Comparison of ENCODE assay signal across 1 cellular context in the genomic region with DNA sequence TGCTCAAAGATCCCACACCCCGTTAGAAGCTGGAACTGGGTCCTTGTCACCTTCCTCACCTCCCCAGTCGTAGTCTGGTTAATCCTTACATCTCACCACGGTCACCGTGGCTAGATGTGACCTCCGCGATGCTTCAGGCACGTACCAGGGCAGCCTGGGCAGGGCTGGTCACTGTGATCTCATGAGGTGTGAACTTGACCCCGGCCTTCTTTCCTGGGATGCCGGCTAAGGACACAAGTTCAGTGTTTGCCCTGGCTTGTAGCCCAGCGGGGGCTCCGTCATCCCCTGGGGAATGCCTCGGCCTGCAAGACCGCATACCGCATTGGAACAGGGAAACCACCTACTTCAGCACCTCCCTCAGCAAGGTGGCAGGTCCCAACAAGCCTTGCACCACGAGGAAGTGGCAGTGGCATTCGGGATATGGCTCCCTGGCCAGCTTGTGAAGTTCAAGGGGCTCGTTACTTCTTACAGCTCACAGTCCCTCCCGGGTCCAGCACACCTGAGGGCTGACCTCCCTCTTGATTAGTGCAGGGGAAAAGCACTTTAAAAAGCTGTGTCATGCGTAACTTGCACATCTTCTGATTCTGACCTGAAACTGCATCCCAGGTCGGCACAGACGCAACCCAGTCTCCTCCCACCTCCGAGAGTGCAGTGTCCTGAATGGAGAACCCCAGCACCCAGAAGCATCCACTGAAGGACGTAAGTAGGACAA.
TF ChIP-seq lines count a peak whose summit lies in the region.

No MANE protein-coding gene starts in this region.

TF ChIP-seq in HepG2, 621 proteins besides CTCF, POLR2A, EP300 and RAD21 (continued from another document and continues in another):
- TF ChIP-seq, protein P1, sequence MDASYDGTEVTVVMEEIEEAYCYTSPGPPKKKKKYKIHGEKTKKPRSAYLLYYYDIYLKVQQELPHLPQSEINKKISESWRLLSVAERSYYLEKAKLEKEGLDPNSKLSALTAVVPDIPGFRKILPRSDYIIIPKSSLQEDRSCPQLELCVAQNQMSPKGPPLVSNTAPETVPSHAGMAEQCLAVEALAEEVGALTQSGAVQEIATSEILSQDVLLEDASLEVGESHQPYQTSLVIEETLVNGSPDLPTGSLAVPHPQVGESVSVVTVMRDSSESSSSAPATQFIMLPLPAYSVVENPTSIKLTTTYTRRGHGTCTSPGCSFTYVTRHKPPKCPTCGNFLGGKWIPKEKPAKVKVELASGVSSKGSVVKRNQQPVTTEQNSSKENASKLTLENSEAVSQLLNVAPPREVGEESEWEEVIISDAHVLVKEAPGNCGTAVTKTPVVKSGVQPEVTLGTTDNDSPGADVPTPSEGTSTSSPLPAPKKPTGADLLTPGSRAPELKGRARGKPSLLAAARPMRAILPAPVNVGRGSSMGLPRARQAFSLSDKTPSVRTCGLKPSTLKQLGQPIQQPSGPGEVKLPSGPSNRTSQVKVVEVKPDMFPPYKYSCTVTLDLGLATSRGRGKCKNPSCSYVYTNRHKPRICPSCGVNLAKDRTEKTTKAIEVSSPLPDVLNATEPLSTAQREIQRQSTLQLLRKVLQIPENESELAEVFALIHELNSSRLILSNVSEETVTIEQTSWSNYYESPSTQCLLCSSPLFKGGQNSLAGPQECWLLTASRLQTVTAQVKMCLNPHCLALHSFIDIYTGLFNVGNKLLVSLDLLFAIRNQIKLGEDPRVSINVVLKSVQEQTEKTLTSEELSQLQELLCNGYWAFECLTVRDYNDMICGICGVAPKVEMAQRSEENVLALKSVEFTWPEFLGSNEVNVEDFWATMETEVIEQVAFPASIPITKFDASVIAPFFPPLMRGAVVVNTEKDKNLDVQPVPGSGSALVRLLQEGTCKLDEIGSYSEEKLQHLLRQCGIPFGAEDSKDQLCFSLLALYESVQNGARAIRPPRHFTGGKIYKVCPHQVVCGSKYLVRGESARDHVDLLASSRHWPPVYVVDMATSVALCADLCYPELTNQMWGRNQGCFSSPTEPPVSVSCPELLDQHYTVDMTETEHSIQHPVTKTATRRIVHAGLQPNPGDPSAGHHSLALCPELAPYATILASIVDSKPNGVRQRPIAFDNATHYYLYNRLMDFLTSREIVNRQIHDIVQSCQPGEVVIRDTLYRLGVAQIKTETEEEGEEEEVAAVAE (CRISPR knock-in tag; IDR thresholded peaks at IDR 0.05; ENCODE audit: borderline replicate concordance) = peak; percentile 88
- TF ChIP-seq, protein P2, sequence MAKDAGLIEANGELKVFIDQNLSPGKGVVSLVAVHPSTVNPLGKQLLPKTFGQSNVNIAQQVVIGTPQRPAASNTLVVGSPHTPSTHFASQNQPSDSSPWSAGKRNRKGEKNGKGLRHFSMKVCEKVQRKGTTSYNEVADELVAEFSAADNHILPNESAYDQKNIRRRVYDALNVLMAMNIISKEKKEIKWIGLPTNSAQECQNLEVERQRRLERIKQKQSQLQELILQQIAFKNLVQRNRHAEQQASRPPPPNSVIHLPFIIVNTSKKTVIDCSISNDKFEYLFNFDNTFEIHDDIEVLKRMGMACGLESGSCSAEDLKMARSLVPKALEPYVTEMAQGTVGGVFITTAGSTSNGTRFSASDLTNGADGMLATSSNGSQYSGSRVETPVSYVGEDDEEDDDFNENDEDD (CRISPR knock-in tag; IDR thresholded peaks at IDR 0.05; ENCODE audit: borderline replicate concordance) = no peak
- TF ChIP-seq RBM39 (IDR thresholded peaks at IDR 0.05; ENCODE audit: low read depth, low read length, poor library complexity, severe bottlenecking) (no peak), PHF20 (CRISPR knock-in tag; IDR thresholded peaks at IDR 0.05) (no peak), NR1H2 (CRISPR knock-in tag; IDR thresholded peaks at IDR 0.05; ENCODE audit: borderline replicate concordance, low read depth) (peak; percentile 88), ZNF34 (CRISPR knock-in tag; IDR thresholded peaks at IDR 0.05; ENCODE audit: borderline replicate concordance) (no peak), BCL6 (CRISPR knock-in tag; IDR thresholded peaks at IDR 0.05) (peak; percentile 97), ZNF335 (CRISPR knock-in tag; IDR thresholded peaks at IDR 0.05) (peak; percentile 99), CAMTA2 (CRISPR knock-in tag; IDR thresholded peaks at IDR 0.05; ENCODE audit: borderline replicate concordance) (no peak), SMARCE1 (IDR thresholded peaks at IDR 0.05; ENCODE audit: borderline replicate concordance) (no peak), ZMAT3 (CRISPR knock-in tag; conservative IDR thresholded peaks at IDR 0.05) (peak; percentile 68; the same call in 1 of the 2 replicates), PAF1 (CRISPR knock-in tag; IDR thresholded peaks at IDR 0.05) (peak; percentile 69; the same call in 1 of the 2 replicates), ZNF230 (CRISPR knock-in tag; IDR thresholded peaks at IDR 0.05) (no peak), ZNF570 (CRISPR knock-in tag; IDR thresholded peaks at IDR 0.05; ENCODE audit: borderline replicate concordance) (no peak), MTA3 (CRISPR knock-in tag; IDR thresholded peaks at IDR 0.05) (no peak), ZNF251 (CRISPR knock-in tag; IDR thresholded peaks at IDR 0.05) (no peak), MYC (CRISPR knock-in tag; IDR thresholded peaks at IDR 0.05; ENCODE audit: borderline replicate concordance) (peak; percentile 65), HOXA3 (CRISPR knock-in tag; IDR thresholded peaks at IDR 0.05) (peak; percentile 85), PHF8 (CRISPR knock-in tag; IDR thresholded peaks at IDR 0.05) (0 out of 2 replicates have a peak, but pooled peaks have one; percentile 26), ZNF773 (CRISPR knock-in tag; IDR thresholded peaks at IDR 0.05; ENCODE audit: borderline replicate concordance) (no peak), HNRNPL (IDR thresholded peaks at IDR 0.05; ENCODE audit: low read depth, low read length) (0 out of 2 replicates have a peak, but pooled peaks have one; percentile 18), HNRNPUL1 (IDR thresholded peaks at IDR 0.05; ENCODE audit: low read depth, low read length) (no peak), RARG (CRISPR knock-in tag; IDR thresholded peaks at IDR 0.05; ENCODE audit: low read depth) (no peak), ZNF607 (CRISPR knock-in tag; IDR thresholded peaks at IDR 0.05; ENCODE audit: borderline replicate concordance) (peak; percentile 83; the same call in 1 of the 2 replicates), ZNF326 (CRISPR knock-in tag; IDR thresholded peaks at IDR 0.05; ENCODE audit: borderline replicate concordance) (no peak)
- TF ChIP-seq, protein P3, sequence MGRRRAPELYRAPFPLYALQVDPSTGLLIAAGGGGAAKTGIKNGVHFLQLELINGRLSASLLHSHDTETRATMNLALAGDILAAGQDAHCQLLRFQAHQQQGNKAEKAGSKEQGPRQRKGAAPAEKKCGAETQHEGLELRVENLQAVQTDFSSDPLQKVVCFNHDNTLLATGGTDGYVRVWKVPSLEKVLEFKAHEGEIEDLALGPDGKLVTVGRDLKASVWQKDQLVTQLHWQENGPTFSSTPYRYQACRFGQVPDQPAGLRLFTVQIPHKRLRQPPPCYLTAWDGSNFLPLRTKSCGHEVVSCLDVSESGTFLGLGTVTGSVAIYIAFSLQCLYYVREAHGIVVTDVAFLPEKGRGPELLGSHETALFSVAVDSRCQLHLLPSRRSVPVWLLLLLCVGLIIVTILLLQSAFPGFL (CRISPR knock-in tag; IDR thresholded peaks at IDR 0.05) = no peak
- TF ChIP-seq, protein P4, sequence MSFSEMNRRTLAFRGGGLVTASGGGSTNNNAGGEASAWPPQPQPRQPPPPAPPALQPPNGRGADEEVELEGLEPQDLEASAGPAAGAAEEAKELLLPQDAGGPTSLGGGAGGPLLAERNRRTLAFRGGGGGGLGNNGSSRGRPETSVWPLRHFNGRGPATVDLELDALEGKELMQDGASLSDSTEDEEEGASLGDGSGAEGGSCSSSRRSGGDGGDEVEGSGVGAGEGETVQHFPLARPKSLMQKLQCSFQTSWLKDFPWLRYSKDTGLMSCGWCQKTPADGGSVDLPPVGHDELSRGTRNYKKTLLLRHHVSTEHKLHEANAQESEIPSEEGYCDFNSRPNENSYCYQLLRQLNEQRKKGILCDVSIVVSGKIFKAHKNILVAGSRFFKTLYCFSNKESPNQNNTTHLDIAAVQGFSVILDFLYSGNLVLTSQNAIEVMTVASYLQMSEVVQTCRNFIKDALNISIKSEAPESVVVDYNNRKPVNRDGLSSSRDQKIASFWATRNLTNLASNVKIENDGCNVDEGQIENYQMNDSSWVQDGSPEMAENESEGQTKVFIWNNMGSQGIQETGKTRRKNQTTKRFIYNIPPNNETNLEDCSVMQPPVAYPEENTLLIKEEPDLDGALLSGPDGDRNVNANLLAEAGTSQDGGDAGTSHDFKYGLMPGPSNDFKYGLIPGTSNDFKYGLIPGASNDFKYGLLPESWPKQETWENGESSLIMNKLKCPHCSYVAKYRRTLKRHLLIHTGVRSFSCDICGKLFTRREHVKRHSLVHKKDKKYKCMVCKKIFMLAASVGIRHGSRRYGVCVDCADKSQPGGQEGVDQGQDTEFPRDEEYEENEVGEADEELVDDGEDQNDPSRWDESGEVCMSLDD (CRISPR knock-in tag; IDR thresholded peaks at IDR 0.05; ENCODE audit: borderline replicate concordance) = no peak
- TF ChIP-seq, protein P5, sequence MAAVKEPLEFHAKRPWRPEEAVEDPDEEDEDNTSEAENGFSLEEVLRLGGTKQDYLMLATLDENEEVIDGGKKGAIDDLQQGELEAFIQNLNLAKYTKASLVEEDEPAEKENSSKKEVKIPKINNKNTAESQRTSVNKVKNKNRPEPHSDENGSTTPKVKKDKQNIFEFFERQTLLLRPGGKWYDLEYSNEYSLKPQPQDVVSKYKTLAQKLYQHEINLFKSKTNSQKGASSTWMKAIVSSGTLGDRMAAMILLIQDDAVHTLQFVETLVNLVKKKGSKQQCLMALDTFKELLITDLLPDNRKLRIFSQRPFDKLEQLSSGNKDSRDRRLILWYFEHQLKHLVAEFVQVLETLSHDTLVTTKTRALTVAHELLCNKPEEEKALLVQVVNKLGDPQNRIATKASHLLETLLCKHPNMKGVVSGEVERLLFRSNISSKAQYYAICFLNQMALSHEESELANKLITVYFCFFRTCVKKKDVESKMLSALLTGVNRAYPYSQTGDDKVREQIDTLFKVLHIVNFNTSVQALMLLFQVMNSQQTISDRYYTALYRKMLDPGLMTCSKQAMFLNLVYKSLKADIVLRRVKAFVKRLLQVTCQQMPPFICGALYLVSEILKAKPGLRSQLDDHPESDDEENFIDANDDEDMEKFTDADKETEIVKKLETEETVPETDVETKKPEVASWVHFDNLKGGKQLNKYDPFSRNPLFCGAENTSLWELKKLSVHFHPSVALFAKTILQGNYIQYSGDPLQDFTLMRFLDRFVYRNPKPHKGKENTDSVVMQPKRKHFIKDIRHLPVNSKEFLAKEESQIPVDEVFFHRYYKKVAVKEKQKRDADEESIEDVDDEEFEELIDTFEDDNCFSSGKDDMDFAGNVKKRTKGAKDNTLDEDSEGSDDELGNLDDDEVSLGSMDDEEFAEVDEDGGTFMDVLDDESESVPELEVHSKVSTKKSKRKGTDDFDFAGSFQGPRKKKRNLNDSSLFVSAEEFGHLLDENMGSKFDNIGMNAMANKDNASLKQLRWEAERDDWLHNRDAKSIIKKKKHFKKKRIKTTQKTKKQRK (IDR thresholded peaks at IDR 0.05; ENCODE audit: low read length) = no peak
- TF ChIP-seq, protein P6, sequence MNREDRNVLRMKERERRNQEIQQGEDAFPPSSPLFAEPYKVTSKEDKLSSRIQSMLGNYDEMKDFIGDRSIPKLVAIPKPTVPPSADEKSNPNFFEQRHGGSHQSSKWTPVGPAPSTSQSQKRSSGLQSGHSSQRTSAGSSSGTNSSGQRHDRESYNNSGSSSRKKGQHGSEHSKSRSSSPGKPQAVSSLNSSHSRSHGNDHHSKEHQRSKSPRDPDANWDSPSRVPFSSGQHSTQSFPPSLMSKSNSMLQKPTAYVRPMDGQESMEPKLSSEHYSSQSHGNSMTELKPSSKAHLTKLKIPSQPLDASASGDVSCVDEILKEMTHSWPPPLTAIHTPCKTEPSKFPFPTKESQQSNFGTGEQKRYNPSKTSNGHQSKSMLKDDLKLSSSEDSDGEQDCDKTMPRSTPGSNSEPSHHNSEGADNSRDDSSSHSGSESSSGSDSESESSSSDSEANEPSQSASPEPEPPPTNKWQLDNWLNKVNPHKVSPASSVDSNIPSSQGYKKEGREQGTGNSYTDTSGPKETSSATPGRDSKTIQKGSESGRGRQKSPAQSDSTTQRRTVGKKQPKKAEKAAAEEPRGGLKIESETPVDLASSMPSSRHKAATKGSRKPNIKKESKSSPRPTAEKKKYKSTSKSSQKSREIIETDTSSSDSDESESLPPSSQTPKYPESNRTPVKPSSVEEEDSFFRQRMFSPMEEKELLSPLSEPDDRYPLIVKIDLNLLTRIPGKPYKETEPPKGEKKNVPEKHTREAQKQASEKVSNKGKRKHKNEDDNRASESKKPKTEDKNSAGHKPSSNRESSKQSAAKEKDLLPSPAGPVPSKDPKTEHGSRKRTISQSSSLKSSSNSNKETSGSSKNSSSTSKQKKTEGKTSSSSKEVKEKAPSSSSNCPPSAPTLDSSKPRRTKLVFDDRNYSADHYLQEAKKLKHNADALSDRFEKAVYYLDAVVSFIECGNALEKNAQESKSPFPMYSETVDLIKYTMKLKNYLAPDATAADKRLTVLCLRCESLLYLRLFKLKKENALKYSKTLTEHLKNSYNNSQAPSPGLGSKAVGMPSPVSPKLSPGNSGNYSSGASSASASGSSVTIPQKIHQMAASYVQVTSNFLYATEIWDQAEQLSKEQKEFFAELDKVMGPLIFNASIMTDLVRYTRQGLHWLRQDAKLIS (CRISPR knock-in tag; IDR thresholded peaks at IDR 0.05) = no peak
- TF ChIP-seq, protein P7, sequence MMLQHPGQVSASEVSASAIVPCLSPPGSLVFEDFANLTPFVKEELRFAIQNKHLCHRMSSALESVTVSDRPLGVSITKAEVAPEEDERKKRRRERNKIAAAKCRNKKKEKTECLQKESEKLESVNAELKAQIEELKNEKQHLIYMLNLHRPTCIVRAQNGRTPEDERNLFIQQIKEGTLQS (CRISPR knock-in tag; IDR thresholded peaks at IDR 0.05) = peak; percentile 70; the same call in 1 of the 2 replicates
- TF ChIP-seq, protein P8, sequence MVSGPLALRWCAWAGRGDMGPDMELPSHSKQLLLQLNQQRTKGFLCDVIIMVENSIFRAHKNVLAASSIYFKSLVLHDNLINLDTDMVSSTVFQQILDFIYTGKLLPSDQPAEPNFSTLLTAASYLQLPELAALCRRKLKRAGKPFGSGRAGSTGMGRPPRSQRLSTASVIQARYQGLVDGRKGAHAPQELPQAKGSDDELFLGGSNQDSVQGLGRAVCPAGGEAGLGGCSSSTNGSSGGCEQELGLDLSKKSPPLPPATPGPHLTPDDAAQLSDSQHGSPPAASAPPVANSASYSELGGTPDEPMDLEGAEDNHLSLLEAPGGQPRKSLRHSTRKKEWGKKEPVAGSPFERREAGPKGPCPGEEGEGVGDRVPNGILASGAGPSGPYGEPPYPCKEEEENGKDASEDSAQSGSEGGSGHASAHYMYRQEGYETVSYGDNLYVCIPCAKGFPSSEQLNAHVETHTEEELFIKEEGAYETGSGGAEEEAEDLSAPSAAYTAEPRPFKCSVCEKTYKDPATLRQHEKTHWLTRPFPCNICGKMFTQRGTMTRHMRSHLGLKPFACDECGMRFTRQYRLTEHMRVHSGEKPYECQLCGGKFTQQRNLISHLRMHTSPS (CRISPR knock-in tag; IDR thresholded peaks at IDR 0.05; ENCODE audit: low read depth) = peak; percentile 72; the same call in 1 of the 2 replicates
- TF ChIP-seq, protein P9, sequence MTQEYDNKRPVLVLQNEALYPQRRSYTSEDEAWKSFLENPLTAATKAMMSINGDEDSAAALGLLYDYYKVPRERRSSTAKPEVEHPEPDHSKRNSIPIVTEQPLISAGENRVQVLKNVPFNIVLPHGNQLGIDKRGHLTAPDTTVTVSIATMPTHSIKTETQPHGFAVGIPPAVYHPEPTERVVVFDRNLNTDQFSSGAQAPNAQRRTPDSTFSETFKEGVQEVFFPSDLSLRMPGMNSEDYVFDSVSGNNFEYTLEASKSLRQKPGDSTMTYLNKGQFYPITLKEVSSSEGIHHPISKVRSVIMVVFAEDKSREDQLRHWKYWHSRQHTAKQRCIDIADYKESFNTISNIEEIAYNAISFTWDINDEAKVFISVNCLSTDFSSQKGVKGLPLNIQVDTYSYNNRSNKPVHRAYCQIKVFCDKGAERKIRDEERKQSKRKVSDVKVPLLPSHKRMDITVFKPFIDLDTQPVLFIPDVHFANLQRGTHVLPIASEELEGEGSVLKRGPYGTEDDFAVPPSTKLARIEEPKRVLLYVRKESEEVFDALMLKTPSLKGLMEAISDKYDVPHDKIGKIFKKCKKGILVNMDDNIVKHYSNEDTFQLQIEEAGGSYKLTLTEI (CRISPR knock-in tag; conservative IDR thresholded peaks at IDR 0.05) = no peak
